Comparison of ENCODE assay signal across 10 cellular contexts in the genomic region with DNA sequence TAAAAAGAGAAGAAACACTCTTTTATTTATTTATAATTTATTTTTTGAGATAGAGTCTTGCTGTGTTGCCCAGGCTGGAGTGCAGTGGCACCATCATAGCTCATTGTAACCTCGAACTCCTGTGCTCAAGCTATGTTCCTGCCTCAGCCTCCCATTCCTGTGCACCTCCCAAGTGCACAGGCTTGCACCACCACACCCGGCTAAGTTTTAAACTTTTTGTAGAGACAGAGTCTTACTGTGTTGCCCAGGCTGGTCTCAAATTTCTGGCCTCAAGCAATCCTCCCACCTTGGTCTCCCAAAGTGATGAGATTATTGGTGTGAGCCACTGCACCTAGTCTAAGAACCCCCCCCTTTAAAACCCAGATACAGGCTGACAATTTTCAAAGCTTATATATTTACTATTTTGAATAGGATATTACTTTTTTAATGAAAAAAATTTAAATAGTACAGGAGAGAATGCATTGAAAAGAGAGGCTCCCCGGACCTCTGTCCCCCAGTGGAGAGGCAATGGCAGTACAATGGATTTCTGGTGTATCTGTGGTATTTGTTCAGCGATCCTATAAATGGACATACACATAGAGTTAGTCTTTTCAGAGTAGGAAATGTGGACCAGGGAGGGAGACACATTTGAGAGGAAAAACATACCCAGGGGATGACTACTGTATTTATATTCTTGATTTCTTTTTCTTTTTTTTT. TPM values are rescaled to one million over a fixed set of nuclear protein-coding genes. Genes with fewer than 3 reads are reported as not detected.
DNase-seq lines count a peak whose midpoint lies in the region; ATAC-seq, FAIRE-seq and TF ChIP-seq lines count a peak whose summit lies in the region.
"Had no signal": no experiment of that assay in that cellular context is flagged by ENCODE, and none has a peak within 500 bp of the region (broad histone marks: within the 10 kb centered on the region; RNA-seq: fewer than 3 reads in every experiment).

No MANE protein-coding gene starts in this region.

- H3K27me3 Mint-ChIP-seq in activated CD4-positive, alpha-beta T cell treated with anti-CD3 and anti-CD28 coated beads, Interleukin-2, amount 10 ng/mL, durations not matched to agents 7 days and 5 days = no peaks in the 10 kb centered on the region
- H3K27me3 Mint-ChIP-seq in astrocyte (ENCODE audit: low read depth, unreplicated experiment) = no peaks in the 10 kb centered on the region

- H3K79me1 ChIP-seq in IMR-90 (ENCODE audit: low read depth in 1 of 2, low read length in 2 of 2) = no peaks in the 10 kb centered on the region

- H3K4ac ChIP-seq in IMR-90 (ENCODE audit: low read depth, low read length) = no peak overlapping the region

- no peak for FAIRE-seq in astrocyte (lab: Jason Lieb, UNC)

- DNase-seq in activated CD4-positive, alpha-beta T cell treated with anti-CD3 and anti-CD28 coated beads, Interleukin-2, amount 10 ng/mL, durations not matched to agents 7 days and 5 days = no peak
- DNase-seq in activated CD4-positive, alpha-beta T cell treated with anti-CD3 and anti-CD28 coated beads, Interleukin-2, amount 50 U/mL, for 1 hour = no peak
- DNase-seq in IMR-90 (no peak), astrocyte (ENCODE audit: low read depth) (no peak), retinal pigment epithelial cell (ENCODE audit: low read depth) (no peak), cardiac septum (ENCODE audit: low spot score) (no peak), NCI-H187 (lab: John Stamatoyannopoulos, UW) (no peak), NCI-H1048 (lab: John Stamatoyannopoulos, UW) (no peak)
- DNase-seq: right cardiac atrium had no signal

- no peaks in the 10 kb centered on the region for H3K9me1 ChIP-seq in IMR-90 (ENCODE audit: insufficient read depth, low read length)

- dilution Hi-C loops in IMR-90 (cut with HindIII; ENCODE audit: low sequenced_read_pairs, unreplicated experiment) = no loop called here

- no peaks in the 10 kb centered on the region for H3K36me3 Mint-ChIP-seq in activated CD4-positive, alpha-beta T cell treated with anti-CD3 and anti-CD28 coated beads, Interleukin-2, amount 10 ng/mL, durations not matched to agents 7 days and 5 days (ENCODE audit: low read depth)
- no peaks in the 10 kb centered on the region for H3K36me3 Mint-ChIP-seq in astrocyte (ENCODE audit: low read depth, unreplicated experiment)

- H3K4me2 ChIP-seq in IMR-90 (ENCODE audit: low read depth, low read length) (no peak overlapping the region), astrocyte (ENCODE audit: low read length) (no peak overlapping the region)

- TF ChIP-seq CTCF in IMR-90 (conservative IDR thresholded peaks at IDR 0.05; ENCODE audit: low read depth, low read length) = 0 out of 2 replicates have a peak, but pooled peaks have one; percentile 17
- peak; percentile 25 for TF ChIP-seq CTCF in astrocyte (IDR thresholded peaks at IDR 0.05; ENCODE audit: insufficient read depth, low read depth, low read length)
- peak; percentile 32 for TF ChIP-seq CTCF in retinal pigment epithelial cell (conservative IDR thresholded peaks at IDR 0.05; ENCODE audit: low read depth, low read length)

- no peak overlapping the region for H3K18ac ChIP-seq in IMR-90 (ENCODE audit: low read depth, low read length)

- H3K23ac ChIP-seq in IMR-90 (ENCODE audit: low read depth, low read length) = no peak overlapping the region

- TF ChIP-seq POLR2A in IMR-90 (IDR thresholded peaks at IDR 0.05; ENCODE audit: low read depth, low read length) = no peak

- no peak overlapping the region for H3K56ac ChIP-seq in IMR-90 (ENCODE audit: extremely low read depth, insufficient read depth, low read length)

- no peak for TF ChIP-seq RAD21 in IMR-90 (IDR thresholded peaks at IDR 0.05; ENCODE audit: low read length)

- H2AK5ac ChIP-seq in IMR-90 (ENCODE audit: low read depth, low read length) = no peak overlapping the region

- no peak overlapping the region for H3K14ac ChIP-seq in IMR-90 (replicated peaks; ENCODE audit: low read depth, low read length)

- H3K36me3 ChIP-seq in IMR-90 (ENCODE audit: control insufficient read depth, insufficient read depth, low read length) (no peaks in the 10 kb centered on the region), astrocyte (ENCODE audit: insufficient read depth, low read length) (no peaks in the 10 kb centered on the region)

- H3K9me3 ChIP-seq in IMR-90 (ENCODE audit: control insufficient read depth, insufficient read depth, low read length) (no peaks in the 10 kb centered on the region), astrocyte (ENCODE audit: insufficient read depth, low read depth, low read length) (no peaks in the 10 kb centered on the region)

- H4K8ac ChIP-seq in IMR-90 (ENCODE audit: low read depth in 2 of 2, low read length in 2 of 2) = peak overlapping the region in 1 of 2 experiments; percentile 14; a peak in 1 of 4 replicates

- H2BK5ac ChIP-seq in IMR-90 (ENCODE audit: low read depth, low read length, poor library complexity, severe bottlenecking) = no peak overlapping the region

- H3K9me3 Mint-ChIP-seq in activated CD4-positive, alpha-beta T cell treated with anti-CD3 and anti-CD28 coated beads, Interleukin-2, amount 10 ng/mL, durations not matched to agents 7 days and 5 days = peaks cover 4% of the 10 kb centered on the region
- peaks cover 2% of the 10 kb centered on the region for H3K9me3 Mint-ChIP-seq in astrocyte (ENCODE audit: unreplicated experiment)

- no peak overlapping the region for H4K5ac ChIP-seq in IMR-90 (ENCODE audit: low read depth, low read length)

- 0 out of 2 replicates have a peak, but pooled peaks have one; percentile 27 for ATAC-seq in IMR-90 (ENCODE audit: low read depth)

- H2BK15ac ChIP-seq in IMR-90 (ENCODE audit: low read depth, low read length) = no peak overlapping the region

- intact Hi-C loops in IMR-90 (cut with micrococcal nuclease) = loop anchor here (1.0 to 10.0 kb wide), 4 partner anchors 168 to 597 kb away; no protein-coding TSS in a partner anchor
- intact Hi-C loops in cardiac septum (cut with DNase I) = loop anchor here (5.0 kb wide), 3 partner anchors 167 to 597 kb away; no protein-coding TSS in a partner anchor

- in situ Hi-C loops in IMR-90 (cut with MboI; ENCODE audit: low sequenced_read_pairs) = loop anchor here (5.0 to 25.0 kb wide), 3 partner anchors 167 to 592 kb away; no protein-coding TSS in a partner anchor

- H2BK120ac ChIP-seq in IMR-90 (ENCODE audit: low read depth, low read length) = no peak overlapping the region

- peaks cover 14% of the 10 kb centered on the region for H3K4me1 Mint-ChIP-seq in activated CD4-positive, alpha-beta T cell treated with anti-CD3 and anti-CD28 coated beads, Interleukin-2, amount 10 ng/mL, durations not matched to agents 7 days and 5 days
- H3K4me1 Mint-ChIP-seq in astrocyte (ENCODE audit: low read depth, unreplicated experiment) = no peaks in the 10 kb centered on the region

- POLR2A ChIA-PET in activated CD4-positive, alpha-beta T cell treated with anti-CD3 and anti-CD28 coated beads, Interleukin-2, amount 10 ng/mL, durations not matched to agents 7 days and 5 days (lab: Charles Lee) = no interaction called here
- POLR2A ChIA-PET in IMR-90 (lab: Charles Lee; ENCODE audit: unreplicated experiment) = no interaction called here

- no peak overlapping the region for H2BK20ac ChIP-seq in IMR-90 (ENCODE audit: low read depth, low read length)

- peak overlapping the region; percentile 87 for H3K27ac Mint-ChIP-seq in activated CD4-positive, alpha-beta T cell treated with anti-CD3 and anti-CD28 coated beads, Interleukin-2, amount 10 ng/mL, durations not matched to agents 7 days and 5 days
- H3K27ac Mint-ChIP-seq in astrocyte (ENCODE audit: unreplicated experiment) = peak overlapping the region; percentile 69

- no peak overlapping the region for H2AFZ ChIP-seq in IMR-90 (replicated peaks; ENCODE audit: low read length, poor library complexity)
- no peak overlapping the region for H2AFZ ChIP-seq in astrocyte (ENCODE audit: low read depth, low read length)

- no peak overlapping the region for H3K4me3 ChIP-seq in IMR-90 (ENCODE audit: insufficient read depth, low read depth, low read length)
- H3K4me3 ChIP-seq in astrocyte (ENCODE audit: insufficient read depth, low read depth, low read length) = no peak overlapping the region
- H3K4me3 ChIP-seq in retinal pigment epithelial cell (ENCODE audit: low read length) = no peak overlapping the region
- H3K4me3 ChIP-seq: lung had no signal

- H3K79me2 ChIP-seq in astrocyte (ENCODE audit: insufficient read depth, low read length) = no peaks in the 10 kb centered on the region

- no peak overlapping the region for H3K9ac ChIP-seq in IMR-90 (ENCODE audit: low read depth, low read length)
- H3K9ac ChIP-seq in astrocyte (ENCODE audit: low read length) = no peak overlapping the region

- no peak overlapping the region for H3K4me3 Mint-ChIP-seq in activated CD4-positive, alpha-beta T cell treated with anti-CD3 and anti-CD28 coated beads, Interleukin-2, amount 10 ng/mL, durations not matched to agents 7 days and 5 days
- no peak overlapping the region for H3K4me3 Mint-ChIP-seq in astrocyte (ENCODE audit: unreplicated experiment)

- CTCF ChIA-PET in activated CD4-positive, alpha-beta T cell treated with anti-CD3 and anti-CD28 coated beads, Interleukin-2, amount 10 ng/mL, durations not matched to agents 7 days and 5 days (lab: Charles Lee) = interaction anchor here (0.6 to 2.1 kb wide), 11 partner anchors 8 to 861 kb away, joined by 3 to 9 read pairs (median 3); partner anchors contain the start of gene TBC1D8
- CTCF ChIA-PET in IMR-90 (lab: Yijun Ruan, JAX) = interaction anchor here (0.6 to 2.9 kb wide), 16 partner anchors 8 to 610 kb away, joined by 3 to 19 read pairs (median 5); no protein-coding TSS in a partner anchor

- BruUV-seq in IMR-90 (replicated peaks; lab: Mats Ljungman, UMichigan) = no TSS peak

- no CpG with 5 or more reads among the region's 4 CpGs for WGBS in IMR-90 (ENCODE audit: extremely low coverage in 2 of 2, insufficient read length in 1 of 2), 2 experiments

- H3K27me3 ChIP-seq in IMR-90 (ENCODE audit: control insufficient read depth, insufficient read depth, low read length) (no peaks in the 10 kb centered on the region), astrocyte (ENCODE audit: insufficient read depth, low read length) (no peaks in the 10 kb centered on the region)

- H3K27ac ChIP-seq in IMR-90 (ENCODE audit: insufficient read depth, low read length) = no peak overlapping the region
- no peak overlapping the region for H3K27ac ChIP-seq in astrocyte (ENCODE audit: low read depth, low read length)

- no peak overlapping the region for H2AK9ac ChIP-seq in IMR-90 (replicated peaks; ENCODE audit: low read depth, low read length, poor library complexity)

- H4K91ac ChIP-seq in IMR-90 (ENCODE audit: insufficient read depth, low read depth, low read length) = no peak overlapping the region

- H4K20me1 ChIP-seq in IMR-90 (ENCODE audit: insufficient read depth, low read length) (no peaks in the 10 kb centered on the region), astrocyte (ENCODE audit: insufficient read depth, low read length) (no peaks in the 10 kb centered on the region)

- H3K4me1 ChIP-seq in IMR-90 (ENCODE audit: control insufficient read depth, insufficient read depth, low read length) (no peaks in the 10 kb centered on the region; the same call in 1 of the 2 replicates), astrocyte (ENCODE audit: insufficient read depth, low read length) (peaks cover 4% of the 10 kb centered on the region)

RNA-seq across cellular contexts. Expression of gene CNOT11, which starts 48.1 kb away (rescaled TPM):
- total RNA-seq in activated CD4-positive, alpha-beta T cell treated with anti-CD3 and anti-CD28 coated beads, Interleukin-2, amount 10 ng/mL, durations not matched to agents 7 days and 5 days = 10 to 100 TPM; 65.1 to 80.7 TPM
- total RNA-seq in IMR-90 (2012; rRNA removed) (33.6 and 36.4 TPM in 2 replicates), astrocyte (36.7 and 37.0 TPM in 2 replicates), cardiac septum (46.2 TPM)
- polyA plus RNA-seq in IMR-90 (2012; rRNA removed) = 50.3 and 55.8 TPM in 2 replicates
- polyA plus RNA-seq in IMR-90 (2012; cell fraction: cytosol; rRNA removed) = 15.6 and 40.7 TPM in 2 replicates
- 19.1 and 76.4 TPM in 2 replicates for polyA plus RNA-seq in IMR-90 (2012; cell fraction: nucleus; rRNA removed; ENCODE audit: low replicate concordance)

RNA-seq across cellular contexts. Expression of gene TBC1D8, which starts 53.4 kb away (rescaled TPM):
- under 1 TPM; 0.50 to 0.65 TPM for total RNA-seq in activated CD4-positive, alpha-beta T cell treated with anti-CD3 and anti-CD28 coated beads, Interleukin-2, amount 10 ng/mL, durations not matched to agents 7 days and 5 days
- total RNA-seq in IMR-90 (2012; rRNA removed) (0.83 and 1.3 TPM in 2 replicates), astrocyte (1.9 and 2.4 TPM in 2 replicates), cardiac septum (52.3 TPM)
- polyA plus RNA-seq in IMR-90 (2012; rRNA removed) = 0.98 and 1.5 TPM in 2 replicates
- polyA plus RNA-seq in IMR-90 (2012; cell fraction: cytosol; rRNA removed) = 0.22 and 0.66 TPM in 2 replicates
- polyA plus RNA-seq in IMR-90 (2012; cell fraction: nucleus; rRNA removed; ENCODE audit: low replicate concordance) = 4.4 and 6.5 TPM in 2 replicates

Comparison
In these comparisons a context has a peak if more than half of its experiments do, and no peak if none do; other contexts are left out.
1. RNA of gene TBC1D8, which starts 53.4 kb away (total RNA-seq): 52.3 TPM in cardiac septum (single experiment); 1.9 to 2.4 TPM in astrocyte, 0.83 to 1.3 TPM in IMR-90 and 0.50 to 0.65 TPM in activated CD4-positive, alpha-beta T cell treated with anti-CD3 and anti-CD28 coated beads, Interleukin-2, amount 10 ng/mL, durations not matched to agents 7 days and 5 days; every median in the first group is over 10 times any median in the second.
2. Peak in every context shown above with its lines, with median percentiles within 50 percentile points of each other: CTCF ChIP-seq.